Comparison of ENCODE assay signal across 8 cellular contexts in genomic region chr1:230310381-230311163, GRCh38.
A peak's percentile ranks its signal among the peaks of the same experiment; 100 is the strongest.
DNase-seq lines count a peak whose midpoint lies in the region; ATAC-seq lines count a peak whose summit lies in the region.

No MANE protein-coding gene starts in this region.

- no peaks in the 10 kb centered on the region for H3K9me3 Mint-ChIP-seq in activated CD8-positive, alpha-beta T cell treated with anti-CD3 and anti-CD28 coated beads, Interleukin-2, amount 10 ng/mL, durations not matched to agents 7 days and 5 days (ENCODE audit: insufficient read depth)
- H3K9me3 Mint-ChIP-seq in memory B cell: no peaks in the 10 kb centered on the region

- CTCF ChIA-PET in activated CD8-positive, alpha-beta T cell treated with anti-CD3 and anti-CD28 coated beads, Interleukin-2, amount 10 ng/mL, durations not matched to agents 7 days and 5 days (lab: Charles Lee): interaction anchor here (0.7 to 1.3 kb wide), 5 partner anchors 38 to 650 kb away, joined by 3 to 5 read pairs (median 3); no protein-coding TSS in a partner anchor

- no peak overlapping the region for H3K27ac Mint-ChIP-seq in activated CD8-positive, alpha-beta T cell treated with anti-CD3 and anti-CD28 coated beads, Interleukin-2, amount 10 ng/mL, durations not matched to agents 7 days and 5 days
- no peak overlapping the region for H3K27ac Mint-ChIP-seq in memory B cell

- peaks cover 5% of the 10 kb centered on the region for H3K4me1 Mint-ChIP-seq in activated CD8-positive, alpha-beta T cell treated with anti-CD3 and anti-CD28 coated beads, Interleukin-2, amount 10 ng/mL, durations not matched to agents 7 days and 5 days (ENCODE audit: low read depth)
- H3K4me1 Mint-ChIP-seq in memory B cell: peaks cover 9% of the 10 kb centered on the region

- POLR2A ChIA-PET in activated CD8-positive, alpha-beta T cell treated with anti-CD3 and anti-CD28 coated beads, Interleukin-2, amount 10 ng/mL, durations not matched to agents 7 days and 5 days (lab: Charles Lee): no interaction called here

- DNase-seq in EH (ENCODE audit: low read depth): peak; percentile 76
- DNase-seq in NCI-H82 (lab: John Stamatoyannopoulos, UW): peak; percentile 90
- DNase-seq in activated CD8-positive, alpha-beta T cell treated with anti-CD3 and anti-CD28 coated beads, Interleukin-2, amount 10 ng/mL, durations not matched to agents 7 days and 5 days: peak; percentile 73
- peak; percentile 52 for DNase-seq in effector CD8-positive, alpha-beta T cell (lab: John Stamatoyannopoulos, UW)
- peak; percentile 63 to 65 for DNase-seq in memory B cell (ENCODE audit: low spot score in 2 of 2)
- peak; percentile 45 to 49 for DNase-seq in stimulated activated CD8-positive, alpha-beta memory T cell treated with anti-CD3 and anti-CD28 coated beads, Interleukin-2, amount 100 ng/mL, for 48 hours (ENCODE audit: low read depth in 2 of 2)

- no peak overlapping the region for H3K4me3 Mint-ChIP-seq in activated CD8-positive, alpha-beta T cell treated with anti-CD3 and anti-CD28 coated beads, Interleukin-2, amount 10 ng/mL, durations not matched to agents 7 days and 5 days
- no peak overlapping the region for H3K4me3 Mint-ChIP-seq in memory B cell

- no peaks in the 10 kb centered on the region for H3K27me3 Mint-ChIP-seq in activated CD8-positive, alpha-beta T cell treated with anti-CD3 and anti-CD28 coated beads, Interleukin-2, amount 10 ng/mL, durations not matched to agents 7 days and 5 days (ENCODE audit: low read depth)
- peaks cover 4% of the 10 kb centered on the region for H3K27me3 Mint-ChIP-seq in memory B cell

- no peaks in the 10 kb centered on the region for H3K36me3 Mint-ChIP-seq in activated CD8-positive, alpha-beta T cell treated with anti-CD3 and anti-CD28 coated beads, Interleukin-2, amount 10 ng/mL, durations not matched to agents 7 days and 5 days (ENCODE audit: low read depth)
- no peaks in the 10 kb centered on the region for H3K36me3 Mint-ChIP-seq in memory B cell

- ATAC-seq in HG03175 (IDR thresholded peaks at IDR 0.05; ENCODE audit: unreplicated experiment): peak; percentile 58
- ATAC-seq in activated CD8-positive, alpha-beta T cell treated with anti-CD3 and anti-CD28 coated beads, Interleukin-2, amount 10 ng/mL, durations not matched to agents 7 days and 5 days: peak; percentile 63
- peak; percentile 74 for ATAC-seq in memory B cell (ENCODE audit: low read depth)
- ATAC-seq in HG02623 (IDR thresholded peaks at IDR 0.05; ENCODE audit: unreplicated experiment): no peak
